Comparison of ENCODE assay signal across 1 cellular context in genomic region chr2:229921892-229922448, GRCh38.
TF ChIP-seq lines count a peak whose summit lies in the region.

Gene TRIP12, minus strand, starts transcription at chr2:229922009. Its CDS starts 41,930 bp downstream, at chr2:229880079.

TF ChIP-seq in HEK293, 187 proteins besides CTCF, POLR2A, EP300 and RAD21 (continued from another document and continues in another):
- TF ChIP-seq HIC1 (tag by site-specific recombination; IDR thresholded peaks at IDR 0.05) (peak; percentile 80), SETDB1 (IDR thresholded peaks at IDR 0.05; ENCODE audit: insufficient read length, low read length) (no peak), ZNF398 (tag by site-specific recombination; IDR thresholded peaks at IDR 0.05) (peak; percentile 82), ZNF366 (tag by site-specific recombination; conservative IDR thresholded peaks at IDR 0.05) (no peak), ZNF791 (tag by site-specific recombination; IDR thresholded peaks at IDR 0.05) (no peak), ZNF26 (tag by site-specific recombination; IDR thresholded peaks at IDR 0.05) (no peak), ZBTB7A (tag by site-specific recombination; IDR thresholded peaks at IDR 0.05; ENCODE audit: low read depth) (peak; percentile 99), ZNF837 (tag by site-specific recombination; IDR thresholded peaks at IDR 0.05) (0 out of 2 replicates have a peak, but pooled peaks have one; percentile 36), FEZF1 (tag by site-specific recombination; IDR thresholded peaks at IDR 0.05) (no peak), SCRT1 (tag by site-specific recombination; IDR thresholded peaks at IDR 0.05; ENCODE audit: borderline replicate concordance) (no peak), ZSCAN5A (tag by site-specific recombination; IDR thresholded peaks at IDR 0.05) (0 out of 2 replicates have a peak, but pooled peaks have one; percentile 73), ZNF660 (tag by site-specific recombination; IDR thresholded peaks at IDR 0.05) (0 out of 2 replicates have a peak, but pooled peaks have one; percentile 15), ZNF768 (tag by site-specific recombination; IDR thresholded peaks at IDR 0.05) (no peak), HOXA7 (CRISPR knock-in tag; IDR thresholded peaks at IDR 0.05; ENCODE audit: borderline replicate concordance) (no peak), IKZF3 (tag by site-specific recombination; IDR thresholded peaks at IDR 0.05) (peak; percentile 77), KLF8 (tag by site-specific recombination; IDR thresholded peaks at IDR 0.05) (peak; percentile 96), ZFP3 (tag by site-specific recombination; IDR thresholded peaks at IDR 0.05; ENCODE audit: low read depth) (no peak), SP3 (tag by site-specific recombination; IDR thresholded peaks at IDR 0.05) (peak; percentile 93), ZFP37 (tag by site-specific recombination; IDR thresholded peaks at IDR 0.05) (peak; percentile 83), INSM2 (tag by site-specific recombination; IDR thresholded peaks at IDR 0.05) (peak; percentile 74; the same call in 1 of the 2 replicates), ZNF354C (tag by site-specific recombination; IDR thresholded peaks at IDR 0.05; ENCODE audit: borderline replicate concordance, low read depth) (no peak), ZNF394 (tag by site-specific recombination; IDR thresholded peaks at IDR 0.05; ENCODE audit: borderline replicate concordance) (peak; percentile 63; the same call in 1 of the 2 replicates), PRDM4 (tag by site-specific recombination; IDR thresholded peaks at IDR 0.05) (peak; percentile 66; the same call in 1 of the 2 replicates), PRDM6 (tag by site-specific recombination; IDR thresholded peaks at IDR 0.05) (0 out of 2 replicates have a peak, but pooled peaks have one; percentile 10), ZNF626 (tag by site-specific recombination; IDR thresholded peaks at IDR 0.05) (no peak), ZNF221 (tag by site-specific recombination; IDR thresholded peaks at IDR 0.05; ENCODE audit: borderline replicate concordance) (no peak), OVOL3 (tag by site-specific recombination; IDR thresholded peaks at IDR 0.05) (peak; percentile 54; the same call in 1 of the 2 replicates), ZNF561 (tag by site-specific recombination; IDR thresholded peaks at IDR 0.05; ENCODE audit: borderline replicate concordance) (peak; percentile 72), GFI1B (tag by site-specific recombination; IDR thresholded peaks at IDR 0.05) (no peak), ZNF148 (tag by site-specific recombination; IDR thresholded peaks at IDR 0.05; ENCODE audit: borderline replicate concordance) (no peak), REST (tag by site-specific recombination; IDR thresholded peaks at IDR 0.05) (no peak), BCL6B (tag by site-specific recombination; IDR thresholded peaks at IDR 0.05) (no peak), ZNF510 (tag by site-specific recombination; IDR thresholded peaks at IDR 0.05; ENCODE audit: insufficient replicate concordance) (no peak), EGR2 (tag by site-specific recombination; IDR thresholded peaks at IDR 0.05; ENCODE audit: low read depth) (peak; percentile 89), KLF7 (tag by site-specific recombination; IDR thresholded peaks at IDR 0.05; ENCODE audit: borderline replicate concordance) (peak; percentile 83), ZNF521 (tag by site-specific recombination; IDR thresholded peaks at IDR 0.05) (no peak)
